Comparison of ENCODE assay signal across 26 cellular contexts in genomic region chr5:43753069-43753468, GRCh38.
A peak's percentile ranks its signal among the peaks of the same experiment; 100 is the strongest.
DNase-seq lines count a peak whose midpoint lies in the region; TF ChIP-seq lines count a peak whose summit lies in the region.
"Had no signal": no experiment of that assay in that cellular context is flagged by ENCODE, and none has a peak within 500 bp of the region (broad histone marks: within the 10 kb centered on the region; RNA-seq: fewer than 3 reads in every experiment).

No MANE protein-coding gene starts in this region.

- H3K9me3 Mint-ChIP-seq in activated CD4-positive, alpha-beta memory T cell treated with anti-CD3 and anti-CD28 coated beads, Interleukin-2, amount 10 ng/mL, durations not matched to agents 7 days and 5 days: peaks cover 2% of the 10 kb centered on the region

- H3K9me3 ChIP-seq in DOHH2 (ENCODE audit: control insufficient read depth, insufficient read depth, low read length): no peaks in the 10 kb centered on the region
- H3K9me3 ChIP-seq in spleen: peaks cover 0 to 28% (median 13%) of the 10 kb centered on the region in 8 donors
- H3K9me3 ChIP-seq: ovary had no signal

- H3K27ac Mint-ChIP-seq in activated CD4-positive, alpha-beta memory T cell treated with anti-CD3 and anti-CD28 coated beads, Interleukin-2, amount 10 ng/mL, durations not matched to agents 7 days and 5 days: no peak overlapping the region
- H3K27ac Mint-ChIP-seq: activated naive CD4-positive, alpha-beta T cell treated with anti-CD3 and anti-CD28 coated beads, Interleukin-2, amount 50 U/mL, for 24 hours; mesothelial cell of epicardium; naive thymus-derived CD8-positive, alpha-beta T cell; stimulated activated naive CD8-positive, alpha-beta T cell treated with anti-CD3 and anti-CD28 coated beads, Interleukin-15, Interleukin-2, amounts not matched to agents 100 ng/mL and 50 ng/mL, for 24 hours had no signal

- H3K4me3 ChIP-seq in DOHH2 (ENCODE audit: low read length) (no peak overlapping the region), spleen (no peak overlapping the region)
- H3K4me3 ChIP-seq: hepatocyte, left ventricle myocardium inferior, ovary, tibial artery had no signal

- CTCF ChIA-PET in activated CD4-positive, alpha-beta memory T cell treated with anti-CD3 and anti-CD28 coated beads, Interleukin-2, amount 10 ng/mL, durations not matched to agents 7 days and 5 days (lab: Charles Lee): no interaction called here

- no peaks in the 10 kb centered on the region for H4K20me1 ChIP-seq in DOHH2 (ENCODE audit: control insufficient read depth, insufficient read depth, low read depth, low read length)

- H3K27me3 Mint-ChIP-seq in activated CD4-positive, alpha-beta memory T cell treated with anti-CD3 and anti-CD28 coated beads, Interleukin-2, amount 10 ng/mL, durations not matched to agents 7 days and 5 days: no peaks in the 10 kb centered on the region
- H3K27me3 Mint-ChIP-seq: activated naive CD4-positive, alpha-beta T cell treated with anti-CD3 and anti-CD28 coated beads, Interleukin-2, amount 50 U/mL, for 24 hours; central memory CD8-positive, alpha-beta T cell; stimulated activated naive CD8-positive, alpha-beta T cell treated with anti-CD3 and anti-CD28 coated beads, Interleukin-15, Interleukin-2, amounts not matched to agents 100 ng/mL and 50 ng/mL, for 24 hours had no signal

- POLR2A ChIA-PET in activated CD4-positive, alpha-beta memory T cell treated with anti-CD3 and anti-CD28 coated beads, Interleukin-2, amount 10 ng/mL, durations not matched to agents 7 days and 5 days (lab: Charles Lee): no interaction called here

- H3K4me1 Mint-ChIP-seq in activated CD4-positive, alpha-beta memory T cell treated with anti-CD3 and anti-CD28 coated beads, Interleukin-2, amount 10 ng/mL, durations not matched to agents 7 days and 5 days: no peaks in the 10 kb centered on the region
- H3K4me1 Mint-ChIP-seq: activated naive CD4-positive, alpha-beta T cell treated with anti-CD3 and anti-CD28 coated beads, Interleukin-2, amount 50 U/mL, for 24 hours; central memory CD8-positive, alpha-beta T cell; mesothelial cell of epicardium; naive thymus-derived CD8-positive, alpha-beta T cell had no signal

- H3K36me3 Mint-ChIP-seq in activated CD4-positive, alpha-beta memory T cell treated with anti-CD3 and anti-CD28 coated beads, Interleukin-2, amount 10 ng/mL, durations not matched to agents 7 days and 5 days (ENCODE audit: low read depth): no peaks in the 10 kb centered on the region
- H3K36me3 Mint-ChIP-seq: activated naive CD4-positive, alpha-beta T cell treated with anti-CD3 and anti-CD28 coated beads, Interleukin-2, amount 50 U/mL, for 24 hours had no signal

- H3K4me1 ChIP-seq in DOHH2 (ENCODE audit: control insufficient read depth, low read length) (no peaks in the 10 kb centered on the region), spleen (no peaks in the 10 kb centered on the region)
- H3K4me1 ChIP-seq: left ventricle myocardium inferior, tibial artery had no signal

- no peak overlapping the region for H3K4me3 Mint-ChIP-seq in activated CD4-positive, alpha-beta memory T cell treated with anti-CD3 and anti-CD28 coated beads, Interleukin-2, amount 10 ng/mL, durations not matched to agents 7 days and 5 days
- H3K4me3 Mint-ChIP-seq: activated naive CD4-positive, alpha-beta T cell treated with anti-CD3 and anti-CD28 coated beads, Interleukin-2, amount 50 U/mL, for 24 hours; central memory CD8-positive, alpha-beta T cell; mesothelial cell of epicardium; naive thymus-derived CD8-positive, alpha-beta T cell; stimulated activated naive CD8-positive, alpha-beta T cell treated with anti-CD3 and anti-CD28 coated beads, Interleukin-15, Interleukin-2, amounts not matched to agents 100 ng/mL and 50 ng/mL, for 24 hours had no signal

- no peak for TF ChIP-seq EP300 in Ishikawa (IDR thresholded peaks at IDR 0.05; ENCODE audit: borderline replicate concordance)

- DNase-seq in DMS 273 (lab: John Stamatoyannopoulos, UW; ENCODE audit: unreplicated experiment) (peak; percentile 8), DMS 273 treated with DMSO at 0.1 percent for 48 hours (lab: John Stamatoyannopoulos, UW) (no peak), UCSD-AML1 (lab: John Stamatoyannopoulos, UW; ENCODE audit: unreplicated experiment) (peak; percentile 11), DMS79 (lab: John Stamatoyannopoulos, UW) (no peak), spleen (no peak)
- DNase-seq in activated CD4-positive, alpha-beta memory T cell treated with anti-CD3 and anti-CD28 coated beads, Interleukin-2, amount 10 ng/mL, durations not matched to agents 7 days and 5 days: no peak
- DNase-seq: 8988T; aorta; COR-L47; foreskin fibroblast; left ventricle myocardium inferior; naive thymus-derived CD8-positive, alpha-beta T cell; NCI-H2107; NCI-H510A; ovary; stimulated activated CD4-positive, alpha-beta T cell treated with anti-CD3 and anti-CD28 coated beads, Interleukin-4, amount 100 ng/mL, for 4 hours; T1000 had no signal

- no peaks in the 10 kb centered on the region for H3K9me2 ChIP-seq in DOHH2 (replicated peaks; ENCODE audit: control insufficient read depth, low read length)

- no peak overlapping the region for H3K4me2 ChIP-seq in DOHH2 (ENCODE audit: low read length)
- H3K4me2 ChIP-seq: hepatocyte had no signal

- H3F3A ChIP-seq in DOHH2 (ENCODE audit: control insufficient read depth, insufficient read depth): no peaks in the 10 kb centered on the region

- H3K36me3 ChIP-seq in DOHH2 (ENCODE audit: control insufficient read depth, low read length): no peaks in the 10 kb centered on the region
- no peaks in the 10 kb centered on the region for H3K36me3 ChIP-seq in spleen
- H3K36me3 ChIP-seq: left ventricle myocardium inferior, ovary, tibial artery had no signal

- TF ChIP-seq CTCF in DOHH2 (IDR thresholded peaks at IDR 0.05; ENCODE audit: low read depth, low read length, poor library complexity, severe bottlenecking) (peak; percentile 47), spleen (IDR thresholded peaks at IDR 0.05 in 8 of 11, conservative IDR thresholded peaks at IDR 0.05 in 3 of 11) (no peak)

- TF ChIP-seq RAD21 in Ishikawa (IDR thresholded peaks at IDR 0.05; ENCODE audit: low read depth): 0 out of 2 replicates have a peak, but pooled peaks have one; percentile 7

- H3K27ac ChIP-seq in DOHH2 (ENCODE audit: low read depth, low read length) (no peak overlapping the region), spleen (no peak overlapping the region)
- H3K27ac ChIP-seq: epithelial cell of prostate, hepatocyte, left ventricle myocardium inferior, ovary, tibial artery had no signal

- H3K79me2 ChIP-seq in DOHH2 (ENCODE audit: control insufficient read depth, low read length): no peaks in the 10 kb centered on the region
- H3K79me2 ChIP-seq: hepatocyte had no signal

- H3K27me3 ChIP-seq in DOHH2 (ENCODE audit: control insufficient read depth, low read length) (no peaks in the 10 kb centered on the region), spleen (replicated peaks in 1 of 7) (no peaks in the 10 kb centered on the region)
- H3K27me3 ChIP-seq: hepatocyte, ovary, tibial artery had no signal

- WGBS in spleen, 5 donors: 71 to 89% (median 76%) methylated on average over 2 of the region's 2 CpGs

- TF ChIP-seq POLR2A in spleen (IDR thresholded peaks at IDR 0.05): no peak

- intact Hi-C loops in spleen (cut with DNase I; ENCODE audit: low total_unique reads): no loop called here

TF ChIP-seq in Ishikawa, 13 proteins besides CTCF, POLR2A, EP300 and RAD21:
- TF ChIP-seq MAX (IDR thresholded peaks at IDR 0.05): no peak
- TF ChIP-seq REST (IDR thresholded peaks at IDR 0.05; ENCODE audit: low read depth): no peak
- no peak for TF ChIP-seq EGR1 (IDR thresholded peaks at IDR 0.05)
- no peak for TF ChIP-seq ZBTB7A (IDR thresholded peaks at IDR 0.05; ENCODE audit: low read depth)
- TF ChIP-seq NFIC (IDR thresholded peaks at IDR 0.05): no peak

Comparison
In these comparisons a context has a peak if more than half of its experiments do, and no peak if none do; other contexts are left out.
1. DNase-seq: peak in DMS 273 (single experiment) and UCSD-AML1 (single experiment); none in DMS 273 treated with DMSO at 0.1 percent for 48 hours (single experiment), DMS79 (single experiment), spleen (single experiment) and activated CD4-positive, alpha-beta memory T cell treated with anti-CD3 and anti-CD28 coated beads, Interleukin-2, amount 10 ng/mL, durations not matched to agents 7 days and 5 days (single experiment).